Comparison of ENCODE assay signal across 23 cellular contexts in genomic region chr2:106167067-106167466, GRCh38. TPM values are rescaled to one million over a fixed set of nuclear protein-coding genes. Genes with fewer than 3 reads are reported as not detected.
DNase-seq lines count a peak whose midpoint lies in the region; ATAC-seq and TF ChIP-seq lines count a peak whose summit lies in the region.
"Had no signal": no experiment of that assay in that cellular context is flagged by ENCODE, and none has a peak within 500 bp of the region (broad histone marks: within the 10 kb centered on the region; RNA-seq: fewer than 3 reads in every experiment).

No MANE protein-coding gene starts in this region.

- peak overlapping the region; percentile 45 for H3K27ac Mint-ChIP-seq in activated T-cell treated with anti-CD3 and anti-CD28 coated beads, Interleukin-2, amount 50 U/mL, for 72 hours
- peak overlapping the region; percentile 20 for H3K27ac Mint-ChIP-seq in Caco-2 (ENCODE audit: unreplicated experiment)
- 0 out of 2 replicates have a peak overlapping the region, but pooled peaks have one; percentile 88 for H3K27ac Mint-ChIP-seq in WTC11
- H3K27ac Mint-ChIP-seq in naive thymus-derived CD4-positive, alpha-beta T cell, result peak overlapping the region in 8 of 9 donors; percentile 60 to 98 (median 96)

- H3K4me3 Mint-ChIP-seq in activated T-cell treated with anti-CD3 and anti-CD28 coated beads, Interleukin-2, amount 50 U/mL, for 72 hours, result no peak overlapping the region
- no peak overlapping the region for H3K4me3 Mint-ChIP-seq in activated T-cell treated with anti-CD3 and anti-CD28 coated beads, Interleukin-2, amount 50 U/mL, for 4 hours
- no peak overlapping the region for H3K4me3 Mint-ChIP-seq in Caco-2 (ENCODE audit: unreplicated experiment)
- no peak overlapping the region for H3K4me3 Mint-ChIP-seq in WTC11
- H3K4me3 Mint-ChIP-seq in naive thymus-derived CD4-positive, alpha-beta T cell, result peak overlapping the region in 3 of 10 donors; percentile 22 to 49 (median 43)
- H3K4me3 Mint-ChIP-seq: T-helper 2 cell treated with Interferon-gamma antibody and Interleukin-4, amounts not matched to agents 5 μg/mL and 100 μg/mL, for 36 hours had no signal

- H3K27me3 Mint-ChIP-seq in activated T-cell treated with anti-CD3 and anti-CD28 coated beads, Interleukin-2, amount 50 U/mL, for 72 hours (ENCODE audit: low read depth), result no peaks in the 10 kb centered on the region
- no peaks in the 10 kb centered on the region for H3K27me3 Mint-ChIP-seq in activated T-cell treated with anti-CD3 and anti-CD28 coated beads, Interleukin-2, amount 50 U/mL, for 4 hours (ENCODE audit: low read depth)
- no peaks in the 10 kb centered on the region for H3K27me3 Mint-ChIP-seq in Caco-2 (ENCODE audit: insufficient read depth, unreplicated experiment)
- no peaks in the 10 kb centered on the region for H3K27me3 Mint-ChIP-seq in WTC11 (ENCODE audit: low read depth)
- no peaks in the 10 kb centered on the region for H3K27me3 Mint-ChIP-seq in naive thymus-derived CD4-positive, alpha-beta T cell
- H3K27me3 Mint-ChIP-seq: type B pancreatic cell had no signal

- H3K36me3 ChIP-seq in Caco-2 (ENCODE audit: control insufficient read depth, insufficient read depth, low read length), result no peaks in the 10 kb centered on the region
- H3K36me3 ChIP-seq in naive thymus-derived CD4-positive, alpha-beta T cell (ENCODE audit: control insufficient read depth in 2 of 3, insufficient read depth in 3 of 3, low read length in 3 of 3), result peaks cover 0 to 5% (median 0%) of the 10 kb centered on the region in 3 experiments
- H3K36me3 ChIP-seq in osteoblast (ENCODE audit: insufficient read depth, low read length), result no peaks in the 10 kb centered on the region
- no peaks in the 10 kb centered on the region for H3K36me3 ChIP-seq in aorta (ENCODE audit: control insufficient read depth in 1 of 2, insufficient read depth in 2 of 2, low read length in 1 of 2)
- H3K36me3 ChIP-seq: BE2C, prostate gland had no signal

- intact Hi-C loops in Caco-2 (cut with micrococcal nuclease; ENCODE audit: unreplicated experiment), result no loop called here
- intact Hi-C loops in naive thymus-derived CD4-positive, alpha-beta T cell (cut with micrococcal nuclease), result no loop called here
- intact Hi-C loops in aorta (cut with DNase I), result no loop called here

- no peak overlapping the region for H2AFZ ChIP-seq in osteoblast (ENCODE audit: low read length)

- TF ChIP-seq CTCF in Caco-2 (IDR thresholded peaks at IDR 0.05; ENCODE audit: insufficient read depth in 1 of 2, low read depth in 1 of 2, low read length in 1 of 2, severe bottlenecking in 1 of 2, unreplicated experiment in 1 of 2), result no peak
- TF ChIP-seq CTCF in WTC11 (IDR thresholded peaks at IDR 0.05), result no peak
- TF ChIP-seq CTCF in osteoblast (IDR thresholded peaks at IDR 0.05; ENCODE audit: extremely low read depth, low read depth, low read length), result no peak

- ATAC-seq in activated T-cell treated with anti-CD3 and anti-CD28 coated beads, Interleukin-2, amount 50 U/mL, for 72 hours (replicated peaks in 1 of 2), result no peak
- ATAC-seq in activated T-cell treated with anti-CD3 and anti-CD28 coated beads, Interleukin-2, amount 50 U/mL, for 4 hours, result no peak
- ATAC-seq in WTC11 (no peak), aorta (ENCODE audit: low FRiP score) (no peak), SK-N-SH treated with all-trans-retinoic acid at 6 μM for 48 hours (no peak)
- ATAC-seq in naive thymus-derived CD4-positive, alpha-beta T cell, result no peak

- H3K4me3 ChIP-seq in Caco-2 (ENCODE audit: low read depth, low read length) (no peak overlapping the region), osteoblast (ENCODE audit: insufficient read depth, low read length) (no peak overlapping the region), aorta (ENCODE audit: low read length in 2 of 2) (no peak overlapping the region)
- H3K4me3 ChIP-seq in naive thymus-derived CD4-positive, alpha-beta T cell (ENCODE audit: low read length), result no peak overlapping the region
- H3K4me3 ChIP-seq: prostate gland, SK-N-MC had no signal

- H3K27me3 ChIP-seq in Caco-2 (replicated peaks; ENCODE audit: control insufficient read depth, insufficient read depth, low read length) (no peaks in the 10 kb centered on the region), osteoblast (ENCODE audit: insufficient read depth, low read length) (no peaks in the 10 kb centered on the region), aorta (ENCODE audit: control insufficient read depth in 1 of 2, insufficient read depth in 2 of 2, low read length in 1 of 2) (no peaks in the 10 kb centered on the region)
- no peaks in the 10 kb centered on the region for H3K27me3 ChIP-seq in naive thymus-derived CD4-positive, alpha-beta T cell (ENCODE audit: control insufficient read depth in 2 of 2, insufficient read depth in 2 of 2, low read length in 2 of 2)
- H3K27me3 ChIP-seq: BE2C had no signal

- 91 to 94% methylated on average over 5 of the region's 5 CpGs for WGBS in aorta, 2 donors

- H3K27ac ChIP-seq in naive thymus-derived CD4-positive, alpha-beta T cell (ENCODE audit: low read depth, low read length), result peak overlapping the region; percentile 59
- no peak overlapping the region for H3K27ac ChIP-seq in osteoblast (ENCODE audit: low read depth, low read length)
- H3K27ac ChIP-seq in aorta (ENCODE audit: low read depth in 1 of 2, low read length in 2 of 2), result no peak overlapping the region
- H3K27ac ChIP-seq: prostate gland, SK-N-MC, WERI-Rb-1 had no signal

- peaks cover 65% of the 10 kb centered on the region for H3K4me1 Mint-ChIP-seq in activated T-cell treated with anti-CD3 and anti-CD28 coated beads, Interleukin-2, amount 50 U/mL, for 72 hours (ENCODE audit: low read depth)
- peaks cover 73% of the 10 kb centered on the region for H3K4me1 Mint-ChIP-seq in activated T-cell treated with anti-CD3 and anti-CD28 coated beads, Interleukin-2, amount 50 U/mL, for 4 hours (ENCODE audit: low read depth)
- H3K4me1 Mint-ChIP-seq in Caco-2 (ENCODE audit: low read depth, unreplicated experiment), result peaks cover 26% of the 10 kb centered on the region
- peaks cover 71% of the 10 kb centered on the region for H3K4me1 Mint-ChIP-seq in WTC11
- H3K4me1 Mint-ChIP-seq in naive thymus-derived CD4-positive, alpha-beta T cell, result peaks cover 40 to 97% (median 92%) of the 10 kb centered on the region in 7 donors

- H3K36me3 Mint-ChIP-seq in activated T-cell treated with anti-CD3 and anti-CD28 coated beads, Interleukin-2, amount 50 U/mL, for 72 hours (ENCODE audit: insufficient read depth in 2 of 2), result peaks cover 2 to 3% of the 10 kb centered on the region in 2 donors
- H3K36me3 Mint-ChIP-seq in activated T-cell treated with anti-CD3 and anti-CD28 coated beads, Interleukin-2, amount 50 U/mL, for 4 hours (ENCODE audit: insufficient read depth), result peaks cover 14% of the 10 kb centered on the region
- H3K36me3 Mint-ChIP-seq in Caco-2 (ENCODE audit: insufficient read depth, unreplicated experiment) (peaks cover 10% of the 10 kb centered on the region), WTC11 (peaks cover 7% of the 10 kb centered on the region; the same call in 1 of the 2 replicates)
- H3K36me3 Mint-ChIP-seq in naive thymus-derived CD4-positive, alpha-beta T cell, result peaks cover 0 to 18% (median 6%) of the 10 kb centered on the region in 5 donors

- POLR2A ChIA-PET in Caco-2 (lab: Charles Lee) (no interaction called here), WTC11 (lab: Charles Lee) (interaction anchor here (0.7 kb wide), 1 partner anchor 535 kb away, joined by 5 read pairs; no protein-coding TSS in a partner anchor)
- POLR2A ChIA-PET in naive thymus-derived CD4-positive, alpha-beta T cell (lab: Charles Lee), result interaction anchor here (0.7 to 1.5 kb wide), 5 partner anchors 10 to 30 kb away, joined by 3 to 7 read pairs (median 4); no protein-coding TSS in a partner anchor

- no peak overlapping the region for H3K4me2 ChIP-seq in osteoblast (ENCODE audit: insufficient read depth, low read length)

- H4K20me1 ChIP-seq in osteoblast (ENCODE audit: insufficient read depth, low read length), result peaks cover 3% of the 10 kb centered on the region

- no peaks in the 10 kb centered on the region for H3K9me3 ChIP-seq in Caco-2
- no peaks in the 10 kb centered on the region for H3K9me3 ChIP-seq in naive thymus-derived CD4-positive, alpha-beta T cell (ENCODE audit: control insufficient read depth in 2 of 3, low read length in 3 of 3)
- H3K9me3 ChIP-seq in osteoblast (ENCODE audit: low read depth, low read length), result no peaks in the 10 kb centered on the region
- no peaks in the 10 kb centered on the region for H3K9me3 ChIP-seq in aorta (ENCODE audit: control insufficient read depth, low read length)
- H3K9me3 ChIP-seq: BE2C, prostate gland had no signal

- DNase-seq in activated T-cell treated with anti-CD3 and anti-CD28 coated beads, Interleukin-2, amount 50 U/mL, for 72 hours, result no peak
- DNase-seq in activated T-cell treated with anti-CD3 and anti-CD28 coated beads, Interleukin-2, amount 50 U/mL, for 4 hours, result no peak
- no peak for DNase-seq in Caco-2
- no peak for DNase-seq in WTC11 (ENCODE audit: low spot score)
- DNase-seq in naive thymus-derived CD4-positive, alpha-beta T cell, result no peak
- no peak for DNase-seq in osteoblast (ENCODE audit: insufficient read length, low spot score, missing footprints)
- DNase-seq in aorta, result no peak
- DNase-seq: activated CD4-positive, alpha-beta T cell treated with anti-CD3 and anti-CD28 coated beads, Interleukin-2, amount 50 U/mL, for 4 hours; activated gamma-delta T cell treated with Interleukin-2 at 50 U/mL for 16 hours; BE2C; central memory CD4-positive, alpha-beta T cell; dermis blood vessel endothelial cell; EL; H7; islet precursor cell; NCI-H187 treated with DMSO at 0.1 percent for 48 hours; NCI-H82; WERI-Rb-1 had no signal

- CTCF ChIA-PET in Caco-2 (lab: Charles Lee), result no interaction called here
- CTCF ChIA-PET in WTC11 (lab: Charles Lee), result interaction anchor here (1.3 kb wide), 1 partner anchor 9 kb away, joined by 3 read pairs; no protein-coding TSS in a partner anchor
- CTCF ChIA-PET in naive thymus-derived CD4-positive, alpha-beta T cell (lab: Charles Lee), result interaction anchor here (1.2 kb wide), 1 partner anchor 26 kb away, joined by 3 read pairs; no protein-coding TSS in a partner anchor

- BruUV-seq in Caco-2 (replicated peaks; lab: Mats Ljungman, UMichigan), result no TSS peak

- H3K4me1 ChIP-seq in Caco-2 (peaks cover 46% of the 10 kb centered on the region), osteoblast (ENCODE audit: insufficient read depth, low read length) (peaks cover 3% of the 10 kb centered on the region), aorta (ENCODE audit: control insufficient read depth in 1 of 2, insufficient read depth in 2 of 2, low read length in 2 of 2) (no peaks in the 10 kb centered on the region)
- peaks cover 5 to 52% of the 10 kb centered on the region in 2 donors for H3K4me1 ChIP-seq in naive thymus-derived CD4-positive, alpha-beta T cell (ENCODE audit: control insufficient read depth in 2 of 2, insufficient read depth in 2 of 2, low read length in 2 of 2)
- H3K4me1 ChIP-seq: BE2C, prostate gland had no signal

- peaks cover 18% of the 10 kb centered on the region for H3K79me2 ChIP-seq in osteoblast (ENCODE audit: insufficient read depth, low read length)

- no peaks in the 10 kb centered on the region for H3K9me3 Mint-ChIP-seq in activated T-cell treated with anti-CD3 and anti-CD28 coated beads, Interleukin-2, amount 50 U/mL, for 72 hours
- H3K9me3 Mint-ChIP-seq in activated T-cell treated with anti-CD3 and anti-CD28 coated beads, Interleukin-2, amount 50 U/mL, for 4 hours, result no peaks in the 10 kb centered on the region
- no peaks in the 10 kb centered on the region for H3K9me3 Mint-ChIP-seq in Caco-2 (ENCODE audit: unreplicated experiment)
- no peaks in the 10 kb centered on the region for H3K9me3 Mint-ChIP-seq in WTC11
- no peaks in the 10 kb centered on the region for H3K9me3 Mint-ChIP-seq in naive thymus-derived CD4-positive, alpha-beta T cell
- H3K9me3 Mint-ChIP-seq: T-helper 2 cell treated with Interferon-gamma antibody and Interleukin-4, amounts not matched to agents 5 μg/mL and 100 μg/mL, for 36 hours; type B pancreatic cell had no signal

RNA-seq across cellular contexts. Expression of gene UXS1, which starts 27.0 kb away (rescaled TPM):
- total RNA-seq in activated T-cell treated with anti-CD3 and anti-CD28 coated beads, Interleukin-2, amount 50 U/mL, for 72 hours, result 10 to 100 TPM; 33.9 to 39.9 TPM
- total RNA-seq in activated T-cell treated with anti-CD3 and anti-CD28 coated beads, Interleukin-2, amount 50 U/mL, for 4 hours, result 10 to 100 TPM; 29.4 to 33.9 (median 30.3) TPM
- total RNA-seq in Caco-2 (2022) (71.5 and 72.7 TPM in 2 replicates), WTC11 (2021) (39.2 to 44.7 TPM (median 42.6 TPM) in 3 replicates), osteoblast (22.8 and 31.5 TPM in 2 replicates), aorta (10 to 100 TPM; 20.6 to 29.3 TPM)
- total RNA-seq in naive thymus-derived CD4-positive, alpha-beta T cell, result 100 to 1,000 TPM in 2 of 5 experiments, 10 to 100 TPM in 3; 52.3 to 185 (median 93.3) TPM
- polyA plus RNA-seq in naive thymus-derived CD4-positive, alpha-beta T cell, result 100 to 1,000 TPM in 1 of 2 donors, 10 to 100 TPM in 1; 74.2 to 108 TPM
- 10 to 100 TPM; 10.5 to 12.3 TPM for polyA plus RNA-seq in aorta

Comparison
In these comparisons a context has a peak if more than half of its experiments do, and no peak if none do; other contexts are left out.
1. H3K27ac Mint-ChIP-seq: peak in every context shown above with its lines; median percentile 96 in naive thymus-derived CD4-positive, alpha-beta T cell; 88 in WTC11; 45 in activated T-cell treated with anti-CD3 and anti-CD28 coated beads, Interleukin-2, amount 50 U/mL, for 72 hours; 20 in Caco-2.